In the genomic region with DNA sequence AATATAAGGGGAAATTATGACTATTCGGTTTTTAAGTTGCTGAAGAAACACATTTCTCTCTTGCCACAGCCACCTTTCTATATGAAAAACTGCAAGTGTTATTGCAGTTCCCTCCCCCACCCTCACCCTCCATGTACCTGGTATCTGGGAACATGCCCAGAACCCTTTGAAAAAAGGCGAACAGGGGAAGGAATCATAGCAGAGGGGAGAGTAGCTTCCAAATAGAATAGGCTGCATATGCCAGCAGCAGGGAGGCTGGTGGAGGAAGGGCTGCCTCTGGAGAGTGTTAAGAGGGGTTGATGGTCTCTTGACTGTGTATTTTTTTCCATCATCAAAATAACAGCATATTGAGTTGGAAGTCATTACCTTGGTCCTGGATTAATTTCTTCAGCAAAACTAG, we compare ENCODE assay signal across 18 cellular contexts. TPM values are rescaled to one million over a fixed set of nuclear protein-coding genes. Genes with fewer than 3 reads are reported as not detected.
DNase-seq lines count a peak whose midpoint lies in the region; ATAC-seq and TF ChIP-seq lines count a peak whose summit lies in the region.
"Had no signal": no experiment of that assay in that cellular context is flagged by ENCODE, and none has a peak within 500 bp of the region (broad histone marks: within the 10 kb centered on the region; RNA-seq: fewer than 3 reads in every experiment).

No MANE protein-coding gene starts in this region.

- H4K20me1 ChIP-seq in IMR-90 (ENCODE audit: insufficient read depth, low read length) (peaks cover 41% of the 10 kb centered on the region), OCI-LY7 (ENCODE audit: insufficient read depth, low read length) (0 out of 2 replicates have a peak, but pooled peaks cover 3% of the 10 kb centered on the region)

- H3K9me3 ChIP-seq in IMR-90 (ENCODE audit: control insufficient read depth, insufficient read depth, low read length) (no peaks in the 10 kb centered on the region), gastroesophageal sphincter (no peaks in the 10 kb centered on the region), gastrocnemius medialis (no peaks in the 10 kb centered on the region), OCI-LY7 (ENCODE audit: low read length) (no peaks in the 10 kb centered on the region)
- H3K9me3 ChIP-seq: BE2C, upper lobe of left lung had no signal

- H3K4me3 ChIP-seq in IMR-90 (ENCODE audit: insufficient read depth, low read depth, low read length) (no peak overlapping the region), gastroesophageal sphincter (no peak overlapping the region), gastrocnemius medialis (peak overlapping the region in 3 of 4 donors; percentile 0 to 59 (median 45)), OCI-LY7 (ENCODE audit: low read depth, low read length, poor library complexity, severe bottlenecking) (no peak overlapping the region)
- H3K4me3 ChIP-seq: upper lobe of left lung had no signal

- H3K27ac ChIP-seq in IMR-90 (ENCODE audit: insufficient read depth, low read length) (no peak overlapping the region), gastroesophageal sphincter (peak overlapping the region in 3 of 4 donors; percentile 9 to 35 (median 30)), gastrocnemius medialis (peak overlapping the region in 3 of 4 donors; percentile 39 to 89 (median 41)), OCI-LY7 (ENCODE audit: low read depth, low read length, poor library complexity, severe bottlenecking) (no peak overlapping the region)
- H3K27ac ChIP-seq: upper lobe of left lung had no signal

- no peaks in the 10 kb centered on the region for H3K9me2 ChIP-seq in OCI-LY7 (ENCODE audit: insufficient read depth, low read length)

- DNase-seq in IMR-90 (no peak), NCI-H69 (lab: John Stamatoyannopoulos, UW) (peak; percentile 39), gastrocnemius medialis (no peak), NCI-H187 (lab: John Stamatoyannopoulos, UW) (no peak), OCI-LY7 (ENCODE audit: low spot score) (no peak), NCI-H345 (lab: John Stamatoyannopoulos, UW) (no peak)
- DNase-seq: activated CD4-positive, alpha-beta T cell treated with anti-CD3 and anti-CD28 coated beads, Interleukin-2, amount 50 U/mL, for 1 hour; activated naive CD4-positive, alpha-beta T cell treated with anti-CD3 and anti-CD28 coated beads for 36 hours; activated T-cell treated with anti-CD3 and anti-CD28 coated beads for 4 hours; Calu3; kidney; NCI-H1048; OCI-M1; stimulated activated CD4-positive, alpha-beta T cell treated with anti-CD3 and anti-CD28 coated beads, Interleukin-4, amount 100 ng/mL, for 24 hours; upper lobe of left lung had no signal

- no peak for TF ChIP-seq EP300 in gastroesophageal sphincter (IDR thresholded peaks at IDR 0.05)

- H3K9me1 ChIP-seq in IMR-90 (ENCODE audit: insufficient read depth, low read length): peaks cover 16% of the 10 kb centered on the region

- H3K79me1 ChIP-seq in IMR-90 (ENCODE audit: low read depth in 1 of 2, low read length in 2 of 2): peaks cover 23 to 63% of the 10 kb centered on the region in 2 experiments

- 0 out of 2 replicates have a peak overlapping the region, but pooled peaks have one; percentile 13 for H3K4ac ChIP-seq in IMR-90 (ENCODE audit: low read depth, low read length)

- TF ChIP-seq POLR2A in IMR-90 (IDR thresholded peaks at IDR 0.05; ENCODE audit: low read depth, low read length) (no peak), gastroesophageal sphincter (IDR thresholded peaks at IDR 0.05) (no peak), gastrocnemius medialis (IDR thresholded peaks at IDR 0.05) (no peak)

- POLR2A ChIA-PET in IMR-90 (lab: Charles Lee; ENCODE audit: unreplicated experiment): no interaction called here
- POLR2A ChIA-PET in OCI-LY7 (lab: Charles Lee): interaction anchor here (0.8 to 1.2 kb wide), 2 partner anchors 20 to 21 kb away, joined by 3 to 4 read pairs; no protein-coding TSS in a partner anchor

- H2AFZ ChIP-seq in IMR-90 (replicated peaks; ENCODE audit: low read length, poor library complexity): no peak overlapping the region
- no peak overlapping the region for H2AFZ ChIP-seq in OCI-LY7 (ENCODE audit: low read length)

- H2BK120ac ChIP-seq in IMR-90 (ENCODE audit: low read depth, low read length): no peak overlapping the region

- H3K18ac ChIP-seq in IMR-90 (ENCODE audit: low read depth, low read length): no peak overlapping the region

- TF ChIP-seq RAD21 in IMR-90 (IDR thresholded peaks at IDR 0.05; ENCODE audit: low read length): no peak

- WGBS in IMR-90 (ENCODE audit: extremely low coverage in 2 of 2, insufficient read length in 1 of 2), 2 experiments: 71% methylated on average over 1 of the region's 2 CpGs; no CpG with 5 or more reads in 1 of the 2 experiments
- WGBS in gastroesophageal sphincter (ENCODE audit: low coverage in 1 of 2), 2 donors: 38 to 56% methylated on average over 1 to 2 of the region's 2 CpGs

- no peak overlapping the region for H3K14ac ChIP-seq in IMR-90 (replicated peaks; ENCODE audit: low read depth, low read length)

- CTCF ChIA-PET in IMR-90 (lab: Yijun Ruan, JAX) (interaction anchor here (1.1 to 1.2 kb wide), 2 partner anchors 185 to 230 kb away, joined by 3 to 4 read pairs; no protein-coding TSS in a partner anchor), OCI-LY7 (lab: Charles Lee; ENCODE audit: unreplicated experiment) (no interaction called here)

- H3K4me2 ChIP-seq in IMR-90 (ENCODE audit: low read depth, low read length) (no peak overlapping the region), OCI-LY7 (ENCODE audit: low read length) (no peak overlapping the region)

- dilution Hi-C loops in IMR-90 (cut with HindIII; ENCODE audit: low sequenced_read_pairs, unreplicated experiment): no loop called here

- ATAC-seq in IMR-90 (ENCODE audit: low read depth): no peak
- no peak for ATAC-seq in gastroesophageal sphincter
- no peak for ATAC-seq in gastrocnemius medialis
- ATAC-seq: HCT116 had no signal

- H2BK5ac ChIP-seq in IMR-90 (ENCODE audit: low read depth, low read length, poor library complexity, severe bottlenecking): no peak overlapping the region

- no peak overlapping the region for H4K8ac ChIP-seq in IMR-90 (ENCODE audit: low read depth in 2 of 2, low read length in 2 of 2)

- no peak for TF ChIP-seq CTCF in IMR-90 (conservative IDR thresholded peaks at IDR 0.05; ENCODE audit: low read depth, low read length)
- TF ChIP-seq CTCF in gastroesophageal sphincter (IDR thresholded peaks at IDR 0.05): no peak
- no peak for TF ChIP-seq CTCF in gastrocnemius medialis (IDR thresholded peaks at IDR 0.05 in 4 of 5, conservative IDR thresholded peaks at IDR 0.05 in 1 of 5)
- no peak for TF ChIP-seq CTCF in OCI-LY7 (conservative IDR thresholded peaks at IDR 0.05; ENCODE audit: low read length)

- H2AK5ac ChIP-seq in IMR-90 (ENCODE audit: low read depth, low read length): peak overlapping the region; percentile 35; the same call in 1 of the 2 replicates

- no peak overlapping the region for H3K56ac ChIP-seq in IMR-90 (ENCODE audit: extremely low read depth, insufficient read depth, low read length)

- intact Hi-C loops in IMR-90 (cut with micrococcal nuclease): no loop called here
- intact Hi-C loops in gastrocnemius medialis (cut with DNase I; ENCODE audit: low total_unique reads): no loop called here
- intact Hi-C loops in OCI-LY7 (cut with micrococcal nuclease; ENCODE audit: unreplicated experiment): no loop called here

- BruUV-seq in IMR-90 (replicated peaks; lab: Mats Ljungman, UMichigan) (no TSS peak), OCI-LY7 (replicated peaks; lab: Mats Ljungman, UMichigan) (no TSS peak)

- no peak overlapping the region for H2BK15ac ChIP-seq in IMR-90 (ENCODE audit: low read depth, low read length)

- peaks cover 15% of the 10 kb centered on the region for H3K36me3 ChIP-seq in IMR-90 (ENCODE audit: control insufficient read depth, insufficient read depth, low read length)
- peaks cover 0 to 33% of the 10 kb centered on the region in 2 donors for H3K36me3 ChIP-seq in gastroesophageal sphincter
- H3K36me3 ChIP-seq in gastrocnemius medialis: peaks cover 0 to 34% of the 10 kb centered on the region in 2 donors
- H3K36me3 ChIP-seq in OCI-LY7 (ENCODE audit: insufficient read depth, low read length): peaks cover 35% of the 10 kb centered on the region

- no peak overlapping the region for H3K9ac ChIP-seq in IMR-90 (ENCODE audit: low read depth, low read length)

- H4K5ac ChIP-seq in IMR-90 (ENCODE audit: low read depth, low read length): no peak overlapping the region

- H3K79me2 ChIP-seq in OCI-LY7 (ENCODE audit: insufficient read depth, low read depth, low read length): peaks cover 4% of the 10 kb centered on the region; the same call in 1 of the 2 replicates

- no peak overlapping the region for H2AK9ac ChIP-seq in IMR-90 (replicated peaks; ENCODE audit: low read depth, low read length, poor library complexity)

- H3K27me3 ChIP-seq in IMR-90 (ENCODE audit: control insufficient read depth, insufficient read depth, low read length) (no peaks in the 10 kb centered on the region), gastroesophageal sphincter (no peaks in the 10 kb centered on the region), gastrocnemius medialis (no peaks in the 10 kb centered on the region)
- H3K27me3 ChIP-seq: BE2C, upper lobe of left lung had no signal

- in situ Hi-C loops in IMR-90 (cut with MboI; ENCODE audit: low sequenced_read_pairs): no loop called here
- in situ Hi-C loops in gastrocnemius medialis (cut with MboI; ENCODE audit: low sequenced_read_pairs in 4 of 4): no loop called here

- H2BK20ac ChIP-seq in IMR-90 (ENCODE audit: low read depth, low read length): no peak overlapping the region

- H3K4me1 ChIP-seq in IMR-90 (ENCODE audit: control insufficient read depth, insufficient read depth, low read length) (peaks cover 17% of the 10 kb centered on the region), gastroesophageal sphincter (peaks cover 38 to 73% (median 41%) of the 10 kb centered on the region in 3 donors), gastrocnemius medialis (peaks cover 55 to 56% of the 10 kb centered on the region in 2 donors), OCI-LY7 (ENCODE audit: insufficient read depth, low read length, poor library complexity, severe bottlenecking) (peaks cover 37% of the 10 kb centered on the region)

- no peak overlapping the region; the same call in 1 of the 2 replicates for H3K23ac ChIP-seq in IMR-90 (ENCODE audit: low read depth, low read length)

- no peak overlapping the region for H4K91ac ChIP-seq in IMR-90 (ENCODE audit: insufficient read depth, low read depth, low read length)

RNA-seq across cellular contexts. Expression of a gene that starts 22.5 kb away (rescaled TPM):
- total RNA-seq in IMR-90 (2012; rRNA removed) (73.9 and 76.0 TPM in 2 replicates), gastroesophageal sphincter (100 to 1,000 TPM in 1 of 4 donors, 10 to 100 TPM in 3; 82.6 to 102 (median 92.4) TPM), gastrocnemius medialis (100 to 1,000 TPM in 1 of 4 donors, 10 to 100 TPM in 3; 42.3 to 109 (median 69.6) TPM), OCI-LY7 (2022) (45.5 and 52.8 TPM in 2 replicates)
- 63.9 and 75.1 TPM in 2 replicates for polyA plus RNA-seq in IMR-90 (2012; rRNA removed)
- 25.3 and 33.6 TPM in 2 replicates for polyA plus RNA-seq in IMR-90 (2012; cell fraction: cytosol; rRNA removed)
- polyA plus RNA-seq in IMR-90 (2012; cell fraction: nucleus; rRNA removed; ENCODE audit: low replicate concordance): 45.6 and 132 TPM in 2 replicates
- total RNA-seq in OCI-LY7 (2014; rRNA removed; shearing (Covaris generic)): 18.5 and 20.5 TPM in 2 replicates

RNA-seq across cellular contexts. Expression of a gene that starts 27.4 kb away (rescaled TPM):
- total RNA-seq in IMR-90 (2012; rRNA removed) (31.4 and 33.5 TPM in 2 replicates), gastroesophageal sphincter (10 to 100 TPM; 29.3 to 46.9 (median 35.9) TPM), gastrocnemius medialis (10 to 100 TPM; 17.9 to 31.4 (median 20.7) TPM), OCI-LY7 (2022) (42.2 and 43.7 TPM in 2 replicates)
- polyA plus RNA-seq in IMR-90 (2012; rRNA removed): 28.6 and 30.4 TPM in 2 replicates
- polyA plus RNA-seq in IMR-90 (2012; cell fraction: cytosol; rRNA removed): 13.7 and 17.1 TPM in 2 replicates
- polyA plus RNA-seq in IMR-90 (2012; cell fraction: nucleus; rRNA removed; ENCODE audit: low replicate concordance): 82.7 and 95.7 TPM in 2 replicates
- 33.1 and 45.5 TPM in 2 replicates for total RNA-seq in OCI-LY7 (2014; rRNA removed; shearing (Covaris generic))

Comparison
In these comparisons a context has a peak if more than half of its experiments do, and no peak if none do; other contexts are left out.
1. H3K27ac ChIP-seq: peak in gastroesophageal sphincter (3 of 4) and gastrocnemius medialis (3 of 4); none in IMR-90 (single experiment) and OCI-LY7 (single experiment).
2. H3K4me3 ChIP-seq: peak in gastrocnemius medialis (3 of 4); none in IMR-90 (single experiment), gastroesophageal sphincter (0 of 2) and OCI-LY7 (single experiment).